In genomic region chr1:182782587-182782913, GRCh38 we compare ENCODE assay signal across 2 cellular contexts.
A peak's percentile ranks its signal among the peaks of the same experiment; 100 is the strongest.
TF ChIP-seq lines count a peak whose summit lies in the region.

No MANE protein-coding gene starts in this region.

TF ChIP-seq in liver, 16 proteins besides CTCF, POLR2A, EP300 and RAD21:
- TF ChIP-seq MAX (IDR thresholded peaks at IDR 0.05) (peak; percentile 3), YY1 (IDR thresholded peaks at IDR 0.05) (no peak), HNF4G (IDR thresholded peaks at IDR 0.05) (no peak)
- TF ChIP-seq, protein P1, sequence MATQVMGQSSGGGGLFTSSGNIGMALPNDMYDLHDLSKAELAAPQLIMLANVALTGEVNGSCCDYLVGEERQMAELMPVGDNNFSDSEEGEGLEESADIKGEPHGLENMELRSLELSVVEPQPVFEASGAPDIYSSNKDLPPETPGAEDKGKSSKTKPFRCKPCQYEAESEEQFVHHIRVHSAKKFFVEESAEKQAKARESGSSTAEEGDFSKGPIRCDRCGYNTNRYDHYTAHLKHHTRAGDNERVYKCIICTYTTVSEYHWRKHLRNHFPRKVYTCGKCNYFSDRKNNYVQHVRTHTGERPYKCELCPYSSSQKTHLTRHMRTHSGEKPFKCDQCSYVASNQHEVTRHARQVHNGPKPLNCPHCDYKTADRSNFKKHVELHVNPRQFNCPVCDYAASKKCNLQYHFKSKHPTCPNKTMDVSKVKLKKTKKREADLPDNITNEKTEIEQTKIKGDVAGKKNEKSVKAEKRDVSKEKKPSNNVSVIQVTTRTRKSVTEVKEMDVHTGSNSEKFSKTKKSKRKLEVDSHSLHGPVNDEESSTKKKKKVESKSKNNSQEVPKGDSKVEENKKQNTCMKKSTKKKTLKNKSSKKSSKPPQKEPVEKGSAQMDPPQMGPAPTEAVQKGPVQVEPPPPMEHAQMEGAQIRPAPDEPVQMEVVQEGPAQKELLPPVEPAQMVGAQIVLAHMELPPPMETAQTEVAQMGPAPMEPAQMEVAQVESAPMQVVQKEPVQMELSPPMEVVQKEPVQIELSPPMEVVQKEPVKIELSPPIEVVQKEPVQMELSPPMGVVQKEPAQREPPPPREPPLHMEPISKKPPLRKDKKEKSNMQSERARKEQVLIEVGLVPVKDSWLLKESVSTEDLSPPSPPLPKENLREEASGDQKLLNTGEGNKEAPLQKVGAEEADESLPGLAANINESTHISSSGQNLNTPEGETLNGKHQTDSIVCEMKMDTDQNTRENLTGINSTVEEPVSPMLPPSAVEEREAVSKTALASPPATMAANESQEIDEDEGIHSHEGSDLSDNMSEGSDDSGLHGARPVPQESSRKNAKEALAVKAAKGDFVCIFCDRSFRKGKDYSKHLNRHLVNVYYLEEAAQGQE (IDR thresholded peaks at IDR 0.05) = no peak

TF ChIP-seq in HepG2, 621 proteins besides CTCF, POLR2A, EP300 and RAD21:
- TF ChIP-seq ZNF136 (CRISPR knock-in tag; IDR thresholded peaks at IDR 0.05; ENCODE audit: low read depth) = no peak
- no peak for TF ChIP-seq ZHX2 (IDR thresholded peaks at IDR 0.05; ENCODE audit: low read depth)
- no peak for TF ChIP-seq ZHX2 (CRISPR knock-in tag; IDR thresholded peaks at IDR 0.05; ENCODE audit: borderline replicate concordance)
- TF ChIP-seq ISL2 (CRISPR knock-in tag; IDR thresholded peaks at IDR 0.05) = no peak
- TF ChIP-seq TIGD3 (CRISPR knock-in tag; IDR thresholded peaks at IDR 0.05; ENCODE audit: borderline replicate concordance) = no peak
- TF ChIP-seq CREB1 (IDR thresholded peaks at IDR 0.05) = no peak
- TF ChIP-seq CREB1 (CRISPR knock-in tag; IDR thresholded peaks at IDR 0.05) = no peak
- TF ChIP-seq SNAI1 (CRISPR knock-in tag; IDR thresholded peaks at IDR 0.05; ENCODE audit: borderline replicate concordance) = no peak
- TF ChIP-seq SOX6 (IDR thresholded peaks at IDR 0.05) = no peak
- TF ChIP-seq SOX6 (CRISPR knock-in tag; IDR thresholded peaks at IDR 0.05) = no peak
- no peak for TF ChIP-seq ZNF768 (CRISPR knock-in tag; IDR thresholded peaks at IDR 0.05)
- TF ChIP-seq PTBP1 (IDR thresholded peaks at IDR 0.05; ENCODE audit: low read depth, low read length, poor library complexity, severe bottlenecking) = no peak
- TF ChIP-seq KLF6 (CRISPR knock-in tag; IDR thresholded peaks at IDR 0.05) = no peak
- no peak for TF ChIP-seq SAFB2 (CRISPR knock-in tag; IDR thresholded peaks at IDR 0.05; ENCODE audit: borderline replicate concordance, low read depth)
- no peak for TF ChIP-seq CSRNP1 (CRISPR knock-in tag; IDR thresholded peaks at IDR 0.05)
- no peak for TF ChIP-seq SETDB1 (CRISPR knock-in tag; IDR thresholded peaks at IDR 0.05; ENCODE audit: borderline replicate concordance)
